In the genomic region with DNA sequence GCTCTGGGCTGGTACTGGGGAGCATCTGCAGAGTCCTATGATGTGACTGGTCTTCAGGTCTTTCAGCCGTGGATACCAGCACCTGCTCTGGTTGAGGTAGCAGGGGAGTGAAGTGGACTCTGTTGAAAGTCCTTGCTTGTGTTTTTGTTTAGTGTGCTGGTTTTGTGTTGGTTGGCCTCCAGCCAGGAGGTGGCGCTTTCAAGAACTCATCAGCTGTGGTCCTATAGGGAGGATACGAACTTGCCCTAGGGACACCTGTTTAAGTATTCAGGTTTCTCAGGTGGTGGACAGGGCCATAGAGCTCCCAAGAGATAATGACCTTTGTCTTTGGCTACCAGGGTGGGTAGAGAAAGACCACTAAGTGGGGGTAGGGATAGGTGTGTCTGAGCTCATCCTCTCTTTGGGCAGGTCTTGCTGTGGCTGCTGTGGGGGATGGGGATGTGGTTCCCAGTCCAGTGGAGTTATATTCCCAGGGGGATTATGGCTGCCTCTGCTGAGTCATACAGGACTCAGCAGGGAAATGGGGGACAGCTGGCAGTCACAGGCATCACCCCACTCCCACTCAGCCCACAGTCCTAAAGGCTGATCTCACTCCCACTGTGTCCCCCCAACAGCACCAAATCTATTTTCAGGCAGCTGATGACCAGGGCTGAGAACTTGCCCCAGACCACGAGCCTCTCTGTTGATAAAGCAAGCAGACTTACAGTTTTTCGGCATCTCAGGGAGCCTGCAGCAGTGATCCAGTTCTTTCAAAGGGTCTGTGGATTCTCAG, we compare ENCODE assay signal across 22 cellular contexts. TPM values are rescaled to one million over a fixed set of nuclear protein-coding genes. Genes with fewer than 3 reads are reported as not detected.
DNase-seq lines count a peak whose midpoint lies in the region; ATAC-seq and TF ChIP-seq lines count a peak whose summit lies in the region.
"Had no signal": no experiment of that assay in that cellular context is flagged by ENCODE, and none has a peak within 500 bp of the region (broad histone marks: within the 10 kb centered on the region; RNA-seq: fewer than 3 reads in every experiment).

No MANE protein-coding gene starts in this region.

- in situ Hi-C loops in SK-MEL-5 (cut with HindIII; ENCODE audit: low pct_unique_long_range_greater_than_20kb, low sequenced_read_pairs): no loop called here

- TF ChIP-seq CTCF in HCT116 (IDR thresholded peaks at IDR 0.05 in 2 of 3, conservative IDR thresholded peaks at IDR 0.05 in 1 of 3; ENCODE audit: borderline replicate concordance in 1 of 3, insufficient read depth in 1 of 3, low read depth in 2 of 3, low read length in 2 of 3) (0 out of 6 replicates have a peak, but pooled peaks of 1 of the 3 experiments have one; percentile 15), retinal pigment epithelial cell (conservative IDR thresholded peaks at IDR 0.05; ENCODE audit: low read depth, low read length) (no peak)

- no TSS peak for BruUV-seq in HCT116 (replicated peaks; lab: Mats Ljungman, UMichigan)

- no peaks in the 10 kb centered on the region for H3K9me2 ChIP-seq in HCT116 (ENCODE audit: insufficient read depth)

- no peak overlapping the region for H3K4me2 ChIP-seq in HCT116 (ENCODE audit: low read length)

- no peaks in the 10 kb centered on the region for H3K36me3 Mint-ChIP-seq in activated CD4-positive, alpha-beta T cell treated with anti-CD3 and anti-CD28 coated beads for 36 hours (ENCODE audit: low read depth)
- H3K36me3 Mint-ChIP-seq in activated CD4-positive, alpha-beta T cell treated with anti-CD3 and anti-CD28 coated beads, Interleukin-2, amount 10 ng/mL, durations not matched to agents 24 days and 14 days (ENCODE audit: low read depth): no peaks in the 10 kb centered on the region

- no peak for TF ChIP-seq POLR2A in HCT116 (IDR thresholded peaks at IDR 0.05; ENCODE audit: borderline replicate concordance, extremely low read depth, insufficient read depth, insufficient read length)

- H3K9ac ChIP-seq in HCT116 (ENCODE audit: low read length): no peak overlapping the region

- H3K4me3 ChIP-seq in HCT116 (replicated peaks in 1 of 2; ENCODE audit: low read depth in 1 of 2, low read length in 2 of 2) (no peak overlapping the region), retinal pigment epithelial cell (ENCODE audit: low read length) (no peak overlapping the region)
- H3K4me3 ChIP-seq: esophagus squamous epithelium, vagina had no signal

- RAD21 ChIA-PET in HCT116 (lab: Charles Lee; ENCODE audit: low non-redundant PET in 1 of 2, low total read pairs in 2 of 2, uncharacterized antibody in 2 of 2, unreplicated experiment in 2 of 2): no interaction called here

- TF ChIP-seq RAD21 in HCT116 (IDR thresholded peaks at IDR 0.05; ENCODE audit: low read depth): no peak

- H3K79me2 ChIP-seq in HCT116 (ENCODE audit: insufficient read depth, low read length): no peaks in the 10 kb centered on the region

- H2AFZ ChIP-seq in HCT116 (ENCODE audit: low read depth, low read length, poor library complexity, severe bottlenecking): no peak overlapping the region

- H3K4me1 ChIP-seq in HCT116 (ENCODE audit: control insufficient read depth in 1 of 2, insufficient read depth in 2 of 2, low read length in 2 of 2): peaks cover 0 to 3% of the 10 kb centered on the region in 2 experiments; a peak in 2 of 4 replicates
- H3K4me1 ChIP-seq: esophagus squamous epithelium, vagina had no signal

- intact Hi-C loops in activated CD4-positive, alpha-beta T cell treated with anti-CD3 and anti-CD28 coated beads for 36 hours (cut with DNase I, micrococcal nuclease): no loop called here
- intact Hi-C loops in activated CD4-positive, alpha-beta T cell treated with anti-CD3 and anti-CD28 coated beads, Interleukin-2, amount 10 ng/mL, durations not matched to agents 24 days and 14 days (cut with micrococcal nuclease): no loop called here
- intact Hi-C loops in HCT116 (cut with micrococcal nuclease): loop anchor here (10.0 kb wide), 1 partner anchor 743 kb away; no protein-coding TSS in a partner anchor

- no peak for ATAC-seq in activated CD4-positive, alpha-beta T cell treated with anti-CD3 and anti-CD28 coated beads for 36 hours
- 0 out of 2 replicates have a peak, but pooled peaks have one; percentile 12 for ATAC-seq in HCT116

- H3K27me3 Mint-ChIP-seq in activated CD4-positive, alpha-beta T cell treated with anti-CD3 and anti-CD28 coated beads for 36 hours: peaks cover 8% of the 10 kb centered on the region
- peaks cover 18% of the 10 kb centered on the region for H3K27me3 Mint-ChIP-seq in activated CD4-positive, alpha-beta T cell treated with anti-CD3 and anti-CD28 coated beads, Interleukin-2, amount 10 ng/mL, durations not matched to agents 24 days and 14 days

- no peaks in the 10 kb centered on the region for H3K4me1 Mint-ChIP-seq in activated CD4-positive, alpha-beta T cell treated with anti-CD3 and anti-CD28 coated beads for 36 hours
- H3K4me1 Mint-ChIP-seq in activated CD4-positive, alpha-beta T cell treated with anti-CD3 and anti-CD28 coated beads, Interleukin-2, amount 10 ng/mL, durations not matched to agents 24 days and 14 days: no peaks in the 10 kb centered on the region

- no peak overlapping the region for H3K4me3 Mint-ChIP-seq in activated CD4-positive, alpha-beta T cell treated with anti-CD3 and anti-CD28 coated beads for 36 hours
- H3K4me3 Mint-ChIP-seq in activated CD4-positive, alpha-beta T cell treated with anti-CD3 and anti-CD28 coated beads, Interleukin-2, amount 10 ng/mL, durations not matched to agents 24 days and 14 days: no peak overlapping the region

- H3K9me3 ChIP-seq in HCT116 (ENCODE audit: control insufficient read depth in 1 of 2, insufficient read depth in 1 of 2, low read depth in 1 of 2, low read length in 2 of 2): no peaks in the 10 kb centered on the region
- H3K9me3 ChIP-seq: esophagus squamous epithelium, vagina had no signal

- no peaks in the 10 kb centered on the region for H3K27me3 ChIP-seq in HCT116 (ENCODE audit: insufficient read depth, low read length)
- H3K27me3 ChIP-seq: brain microvascular endothelial cell, esophagus squamous epithelium, vagina had no signal

- no peaks in the 10 kb centered on the region for H3K9me3 Mint-ChIP-seq in activated CD4-positive, alpha-beta T cell treated with anti-CD3 and anti-CD28 coated beads for 36 hours (ENCODE audit: low read depth)
- H3K9me3 Mint-ChIP-seq in activated CD4-positive, alpha-beta T cell treated with anti-CD3 and anti-CD28 coated beads, Interleukin-2, amount 10 ng/mL, durations not matched to agents 24 days and 14 days: no peaks in the 10 kb centered on the region

- no peaks in the 10 kb centered on the region for H3K36me3 ChIP-seq in HCT116 (ENCODE audit: control insufficient read depth in 1 of 2, insufficient read depth in 2 of 2, low read length in 2 of 2)
- H3K36me3 ChIP-seq: brain microvascular endothelial cell, esophagus squamous epithelium, vagina had no signal

- no peaks in the 10 kb centered on the region for H4K20me1 ChIP-seq in HCT116 (ENCODE audit: insufficient read depth)

- H3K27ac ChIP-seq in HCT116 (ENCODE audit: low read depth, low read length): no peak overlapping the region
- H3K27ac ChIP-seq: brain microvascular endothelial cell, C4-2B, esophagus squamous epithelium, vagina had no signal

- POLR2A ChIA-PET in activated CD4-positive, alpha-beta T cell treated with anti-CD3 and anti-CD28 coated beads for 36 hours (lab: Charles Lee): interaction anchor here (0.6 kb wide), 1 partner anchor 22 kb away, joined by 5 read pairs; no protein-coding TSS in a partner anchor
- POLR2A ChIA-PET in HCT116 (lab: Charles Lee): no interaction called here

- H3K27ac Mint-ChIP-seq in activated CD4-positive, alpha-beta T cell treated with anti-CD3 and anti-CD28 coated beads for 36 hours: no peak overlapping the region
- no peak overlapping the region for H3K27ac Mint-ChIP-seq in activated CD4-positive, alpha-beta T cell treated with anti-CD3 and anti-CD28 coated beads, Interleukin-2, amount 10 ng/mL, durations not matched to agents 24 days and 14 days

- peak; percentile 27 for DNase-seq in activated CD4-positive, alpha-beta T cell treated with anti-CD3 and anti-CD28 coated beads for 36 hours
- DNase-seq in activated CD4-positive, alpha-beta T cell treated with anti-CD3 and anti-CD28 coated beads, Interleukin-2, amount 10 ng/mL, durations not matched to agents 24 days and 14 days: no peak
- DNase-seq in HCT116 (ENCODE audit: low read depth, low spot score) (no peak), SK-MEL-5 (ENCODE audit: low read depth, low spot score) (peak; percentile 26), retinal pigment epithelial cell (ENCODE audit: low read depth) (peak; percentile 21), GOT3 (lab: John Stamatoyannopoulos, UW) (no peak), A172 (ENCODE audit: low spot score) (no peak), GM19238 (ENCODE audit: insufficient read length, low spot score) (no peak)
- DNase-seq: activated CD4-positive, alpha-beta T cell treated with anti-CD3 and anti-CD28 coated beads for 1 hour; activated CD8-positive, alpha-beta memory T cell treated with anti-CD3 and anti-CD28 coated beads, Interleukin-2, amount 50 U/mL, for 4 hours; activated gamma-delta T cell; brain microvascular endothelial cell; effector memory CD4-positive, alpha-beta T cell; esophagus squamous epithelium; KBM-7; NCI-H1092 treated with DMSO at 0.1 percent for 48 hours; NCI-H2081; NCI-H446 treated with DMSO at 0.1 percent for 48 hours; NK-92 treated with Interleukin-12 subunit alpha and Interleukin-12 subunit beta, amount 100 ng/mL, for 24 hours; retina had no signal

- CTCF ChIA-PET in activated CD4-positive, alpha-beta T cell treated with anti-CD3 and anti-CD28 coated beads for 36 hours (lab: Charles Lee): interaction anchor here (0.5 to 3.5 kb wide), 6 partner anchors 12 to 226 kb away, joined by 3 to 11 read pairs (median 3); no protein-coding TSS in a partner anchor
- CTCF ChIA-PET in HCT116 (lab: Charles Lee): interaction anchor here (1.3 kb wide), 1 partner anchor 9 kb away, joined by 3 read pairs; no protein-coding TSS in a partner anchor

RNA-seq across cellular contexts. Expression of gene MSMO1, which starts 24.1 kb away (rescaled TPM):
- total RNA-seq in activated CD4-positive, alpha-beta T cell treated with anti-CD3 and anti-CD28 coated beads for 36 hours: 10 to 100 TPM; 48.4 to 50.7 TPM
- 82.0 and 82.3 TPM in 2 replicates for total RNA-seq in activated CD4-positive, alpha-beta T cell treated with anti-CD3 and anti-CD28 coated beads, Interleukin-2, amount 10 ng/mL, durations not matched to agents 24 days and 14 days
- total RNA-seq in HCT116 (2021; ENCODE audit: unreplicated experiment): 54.5 TPM
- 15.0 and 15.2 TPM in 2 replicates for polyA plus RNA-seq in HCT116 (2012)
- 75.8 and 89.5 TPM in 2 replicates for total RNA-seq in SK-MEL-5 (2014; rRNA removed; shearing (Covaris generic))
- polyA plus RNA-seq in SK-MEL-5 (2015; cell fraction: cytosol; rRNA removed): 38.5 and 41.2 TPM in 2 replicates
- polyA plus RNA-seq in SK-MEL-5 (2015; cell fraction: nucleus; rRNA removed): 16.7 and 18.0 TPM in 2 replicates
- total RNA-seq in A172 (2014; rRNA removed; shearing (Covaris generic)): 72.3 and 98.6 TPM in 2 replicates

RNA-seq across cellular contexts. Expression of gene CPE, which starts 27.3 kb away (rescaled TPM):
- total RNA-seq in activated CD4-positive, alpha-beta T cell treated with anti-CD3 and anti-CD28 coated beads for 36 hours: not detected
- total RNA-seq in activated CD4-positive, alpha-beta T cell treated with anti-CD3 and anti-CD28 coated beads, Interleukin-2, amount 10 ng/mL, durations not matched to agents 24 days and 14 days: not detected in 2 replicates
- 29.3 TPM for total RNA-seq in HCT116 (2021; ENCODE audit: unreplicated experiment)
- polyA plus RNA-seq in HCT116 (2012): 43.8 and 44.7 TPM in 2 replicates
- total RNA-seq in SK-MEL-5 (2014; rRNA removed; shearing (Covaris generic)): 0.29 and 2.0 TPM in 2 replicates
- polyA plus RNA-seq in SK-MEL-5 (2015; cell fraction: cytosol; rRNA removed): 0.42 and 1.3 TPM in 2 replicates
- polyA plus RNA-seq in SK-MEL-5 (2015; cell fraction: nucleus; rRNA removed): 0.33 TPM in 1 of 2 replicates, not detected in the other
- total RNA-seq in A172 (2014; rRNA removed; shearing (Covaris generic)): 8.2 and 10.3 TPM in 2 replicates

Comparison
In these comparisons a context has a peak if more than half of its experiments do, and no peak if none do; other contexts are left out.
1. DNase-seq: peak in activated CD4-positive, alpha-beta T cell treated with anti-CD3 and anti-CD28 coated beads for 36 hours (single experiment), SK-MEL-5 (single experiment) and retinal pigment epithelial cell (single experiment); none in activated CD4-positive, alpha-beta T cell treated with anti-CD3 and anti-CD28 coated beads, Interleukin-2, amount 10 ng/mL, durations not matched to agents 24 days and 14 days (single experiment), HCT116 (single experiment), GOT3 (single experiment), A172 (single experiment) and GM19238 (single experiment).